Comparison of ENCODE assay signal across 10 cellular contexts in the genomic region with DNA sequence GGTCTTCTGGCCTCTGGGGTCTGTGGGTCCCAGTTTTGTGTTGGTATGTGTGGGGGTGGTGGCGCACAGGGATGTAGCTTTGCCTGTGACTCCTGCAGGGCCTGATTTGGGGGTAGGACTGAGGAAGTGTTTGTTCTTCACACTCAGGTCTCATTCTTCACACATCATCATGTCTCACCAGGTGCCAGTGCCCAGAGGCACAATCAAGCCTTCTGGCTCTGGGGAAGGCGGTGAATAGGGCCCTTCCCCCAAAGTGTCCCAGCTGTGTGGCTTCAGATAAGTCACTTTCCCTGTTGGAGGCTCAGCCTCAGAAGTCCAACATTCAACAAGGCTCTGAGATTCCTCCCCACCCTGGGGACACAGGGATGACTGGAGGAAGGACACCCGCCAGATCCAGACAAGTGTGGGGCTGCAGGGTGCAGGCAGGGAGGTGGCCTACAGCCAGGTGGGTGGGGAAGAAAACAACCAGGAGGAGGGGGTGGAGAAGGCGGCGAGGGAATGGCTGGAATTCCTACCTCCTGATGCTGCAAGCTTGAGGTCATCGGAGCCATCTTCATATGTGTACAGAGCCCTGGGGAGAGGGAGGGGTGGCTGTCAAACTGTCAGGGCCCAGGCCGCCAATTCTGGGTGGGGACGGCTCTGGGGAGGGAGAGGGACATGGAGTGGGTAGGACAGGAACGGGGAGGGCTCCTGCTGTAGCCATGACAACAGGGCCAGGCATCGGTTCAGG. TPM values are rescaled to one million over a fixed set of nuclear protein-coding genes. Genes with fewer than 3 reads are reported as not detected.
DNase-seq lines count a peak whose midpoint lies in the region; ATAC-seq and TF ChIP-seq lines count a peak whose summit lies in the region.
"Had no signal": no experiment of that assay in that cellular context is flagged by ENCODE, and none has a peak within 500 bp of the region (broad histone marks: within the 10 kb centered on the region; RNA-seq: fewer than 3 reads in every experiment).

No MANE protein-coding gene starts in this region.

- no peak for TF ChIP-seq POLR2A in spleen (IDR thresholded peaks at IDR 0.05)

- no peak overlapping the region for H3K4me3 Mint-ChIP-seq in MCF 10A (ENCODE audit: unreplicated experiment)
- H3K4me3 Mint-ChIP-seq in type B pancreatic cell: peak overlapping the region; percentile 74
- H3K4me3 Mint-ChIP-seq: activated CD4-positive, alpha-beta memory T cell treated with anti-CD3 and anti-CD28 coated beads for 36 hours had no signal

- H2AFZ ChIP-seq in mammary epithelial cell (ENCODE audit: low read depth, low read length): no peak overlapping the region

- peaks cover 32% of the 10 kb centered on the region for H3K36me3 Mint-ChIP-seq in MCF 10A (ENCODE audit: insufficient read depth, unreplicated experiment)
- peaks cover 34% of the 10 kb centered on the region for H3K36me3 Mint-ChIP-seq in type B pancreatic cell
- H3K36me3 Mint-ChIP-seq: activated CD4-positive, alpha-beta memory T cell treated with anti-CD3 and anti-CD28 coated beads for 36 hours had no signal

- H3K27me3 ChIP-seq in mammary epithelial cell (ENCODE audit: insufficient read depth, low read length): no peaks in the 10 kb centered on the region
- peaks cover 0 to 20% (median 10%) of the 10 kb centered on the region in 7 donors for H3K27me3 ChIP-seq in spleen (replicated peaks in 1 of 7)

- CTCF ChIA-PET in MCF 10A (lab: Yijun Ruan, JAX): interaction anchor here (1.5 to 5.9 kb wide), 2 partner anchors 13 to 30 kb away, joined by 4 to 65 read pairs; partner anchors contain the start of gene PDLIM7
- CTCF ChIA-PET in mammary epithelial cell (lab: Charles Lee; ENCODE audit: low non-redundant PET): interaction anchor here (0.5 kb wide), 1 partner anchor 34 kb away, joined by 3 read pairs; no protein-coding TSS in a partner anchor

- BruUV-seq in MCF 10A (replicated peaks; lab: Mats Ljungman, UMichigan) (no TSS peak), mammary epithelial cell (replicated peaks; lab: Mats Ljungman, UMichigan) (no TSS peak)

- H3K27ac ChIP-seq in mammary epithelial cell (ENCODE audit: insufficient read depth, low read depth, low read length) (no peak overlapping the region), spleen (no peak overlapping the region)

- ATAC-seq in HG03469 (IDR thresholded peaks at IDR 0.05; ENCODE audit: unreplicated experiment): no peak

- H3K9ac ChIP-seq in mammary epithelial cell (ENCODE audit: insufficient read depth, low read length): no peak overlapping the region

- peak overlapping the region; percentile 67 for H3K27ac Mint-ChIP-seq in MCF 10A (ENCODE audit: low read depth, unreplicated experiment)
- H3K27ac Mint-ChIP-seq in type B pancreatic cell: peak overlapping the region; percentile 90
- H3K27ac Mint-ChIP-seq: activated CD4-positive, alpha-beta memory T cell treated with anti-CD3 and anti-CD28 coated beads for 36 hours had no signal

- peaks cover 2% of the 10 kb centered on the region for H3K36me3 ChIP-seq in mammary epithelial cell (ENCODE audit: insufficient read depth, low read length)
- H3K36me3 ChIP-seq in spleen: peaks cover 0 to 31% (median 8%) of the 10 kb centered on the region in 6 donors

- no peaks in the 10 kb centered on the region for H4K20me1 ChIP-seq in mammary epithelial cell (ENCODE audit: insufficient read depth, low read length)

- H3K27me3 Mint-ChIP-seq in MCF 10A (ENCODE audit: insufficient read depth, unreplicated experiment) (no peaks in the 10 kb centered on the region), type B pancreatic cell (no peaks in the 10 kb centered on the region)
- H3K27me3 Mint-ChIP-seq: activated CD4-positive, alpha-beta memory T cell treated with anti-CD3 and anti-CD28 coated beads for 36 hours had no signal

- in situ Hi-C loops in mammary epithelial cell (cut with MboI; ENCODE audit: low sequenced_read_pairs in 2 of 2): no loop called here

- intact Hi-C loops in MCF 10A (cut with micrococcal nuclease) (no loop called here), mammary epithelial cell (cut with micrococcal nuclease) (loop anchor here (1.0 kb wide), 1 partner anchor 11 kb away; no protein-coding TSS in a partner anchor), spleen (cut with DNase I; ENCODE audit: low total_unique reads) (no loop called here)

- H3K9me3 ChIP-seq in mammary epithelial cell (replicated peaks; ENCODE audit: insufficient read depth, low read length) (no peaks in the 10 kb centered on the region), spleen (peaks cover 0 to 5% (median 0%) of the 10 kb centered on the region in 8 donors)

- POLR2A ChIA-PET in MCF 10A (lab: Yijun Ruan, JAX): interaction anchor here (0.6 to 1.0 kb wide), 2 partner anchors 20 to 29 kb away, joined by 3 read pairs; partner anchors contain the start of gene PDLIM7

- H3K79me2 ChIP-seq in mammary epithelial cell (ENCODE audit: insufficient read depth, low read length): peaks cover 19% of the 10 kb centered on the region

- no peak overlapping the region for H3K4me2 ChIP-seq in mammary epithelial cell (ENCODE audit: insufficient read depth, low read depth, low read length)

- no peaks in the 10 kb centered on the region for H3K9me3 Mint-ChIP-seq in MCF 10A (ENCODE audit: unreplicated experiment)
- no peaks in the 10 kb centered on the region for H3K9me3 Mint-ChIP-seq in type B pancreatic cell
- H3K9me3 Mint-ChIP-seq: activated CD4-positive, alpha-beta memory T cell treated with anti-CD3 and anti-CD28 coated beads for 36 hours had no signal

- TF ChIP-seq CTCF in MCF 10A (IDR thresholded peaks at IDR 0.05; ENCODE audit: unreplicated experiment) (no peak), mammary epithelial cell (conservative IDR thresholded peaks at IDR 0.05 in 1 of 2, IDR thresholded peaks at IDR 0.05 in 1 of 2; ENCODE audit: extremely low read depth in 1 of 2, insufficient read depth in 1 of 2, low read depth in 1 of 2, low read length in 2 of 2) (no peak), cardiac fibroblast (IDR thresholded peaks at IDR 0.05; ENCODE audit: low read depth, low read length) (no peak), type B pancreatic cell (conservative IDR thresholded peaks at IDR 0.05) (no peak), spleen (IDR thresholded peaks at IDR 0.05 in 8 of 11, conservative IDR thresholded peaks at IDR 0.05 in 3 of 11) (no peak)

- H3K4me3 ChIP-seq in mammary epithelial cell (replicated peaks in 1 of 3; ENCODE audit: insufficient read depth in 1 of 3, low read depth in 2 of 3, low read length in 3 of 3) (no peak overlapping the region), cardiac fibroblast (replicated peaks in 1 of 2; ENCODE audit: low read depth in 2 of 2, low read length in 2 of 2) (no peak overlapping the region), spleen (no peak overlapping the region)

- no peak for DNase-seq in MCF 10A (ENCODE audit: unreplicated experiment)
- DNase-seq in mammary epithelial cell: no peak
- DNase-seq in cardiac fibroblast (ENCODE audit: low read depth in 2 of 2): peak; percentile 37 to 45
- DNase-seq in iris pigment epithelial cell (ENCODE audit: low read depth): peak; percentile 85
- DNase-seq in type B pancreatic cell (ENCODE audit: extremely low spot score, unreplicated experiment): no peak
- DNase-seq in spleen: no peak
- no peak for DNase-seq in DMS79 (lab: John Stamatoyannopoulos, UW)
- DNase-seq: activated CD4-positive, alpha-beta memory T cell treated with anti-CD3 and anti-CD28 coated beads for 36 hours; amniotic stem cell had no signal

- H3K4me1 ChIP-seq in mammary epithelial cell (ENCODE audit: insufficient read depth, low read length): peaks cover 38% of the 10 kb centered on the region
- H3K4me1 ChIP-seq in spleen: peaks cover 4 to 45% (median 19%) of the 10 kb centered on the region in 6 donors

- dilution Hi-C loops in mammary epithelial cell (cut with HindIII; ENCODE audit: low sequenced_read_pairs): loop anchor here (5.0 kb wide), 1 partner anchor 44 kb away; no protein-coding TSS in a partner anchor

- H3K4me1 Mint-ChIP-seq in MCF 10A (ENCODE audit: insufficient read depth, unreplicated experiment) (peaks cover 31% of the 10 kb centered on the region), type B pancreatic cell (ENCODE audit: unreplicated experiment) (peaks cover 16% of the 10 kb centered on the region)

- WGBS in mammary epithelial cell (ENCODE audit: low coverage, missing lambda C conversion rate): 61% methylated on average over 5 of the region's 10 CpGs
- 80 to 86% (median 82%) methylated on average over 8 to 10 of the region's 10 CpGs for WGBS in spleen, 5 donors

RNA-seq across cellular contexts. Expression of gene DBN1, which starts 4.9 kb away (rescaled TPM):
- total RNA-seq in MCF 10A (2022) (149 and 165 TPM in 2 replicates), mammary epithelial cell (100 to 1,000 TPM in 1 of 2 donors, 10 to 100 TPM in 1; 80.3 to 107 TPM), type B pancreatic cell (ENCODE audit: low replicate concordance) (200 and 269 TPM in 2 replicates), spleen (10 to 100 TPM; 13.0 to 26.5 (median 17.6) TPM)
- polyA plus RNA-seq in mammary epithelial cell (35.0 TPM), spleen (10 to 100 TPM in 1 of 3 donors, 1 to 10 TPM in 2; 6.8 to 16.3 (median 7.6) TPM)
- 42.0 TPM for polyA minus RNA-seq in mammary epithelial cell

RNA-seq across cellular contexts. Expression of gene PRR7, which starts 21.9 kb away (rescaled TPM):
- total RNA-seq in MCF 10A (2022) (15.0 and 23.2 TPM in 2 replicates), mammary epithelial cell (10 to 100 TPM; 13.9 to 23.3 TPM), type B pancreatic cell (ENCODE audit: low replicate concordance) (5.9 and 8.8 TPM in 2 replicates), spleen (1 to 10 TPM in 6 of 7 donors, not detected in 1; 2.6 to 5.3 (median 4.7) TPM)
- polyA plus RNA-seq in mammary epithelial cell (14.2 TPM), spleen (1 to 10 TPM; 1.7 to 5.7 (median 3.9) TPM)
- polyA minus RNA-seq in mammary epithelial cell: 1.2 TPM

RNA-seq across cellular contexts. Expression of gene PDLIM7, which starts 28.9 kb away (rescaled TPM):
- 164 and 257 TPM in 2 replicates for total RNA-seq in MCF 10A (2022)
- 100 to 1,000 TPM; 235 to 259 TPM for total RNA-seq in mammary epithelial cell
- 103 TPM for polyA plus RNA-seq in mammary epithelial cell
- 95.3 TPM for polyA minus RNA-seq in mammary epithelial cell
- total RNA-seq in type B pancreatic cell (ENCODE audit: low replicate concordance): 66.5 and 187 TPM in 2 replicates
- total RNA-seq in spleen: 100 to 1,000 TPM in 3 of 7 donors, 10 to 100 TPM in 4; 44.8 to 220 (median 86.4) TPM
- 100 to 1,000 TPM in 1 of 3 donors, 10 to 100 TPM in 2; 42.5 to 125 (median 59.2) TPM for polyA plus RNA-seq in spleen

RNA-seq across cellular contexts. Expression of gene DOK3, which starts 41.1 kb away (rescaled TPM):
- total RNA-seq in MCF 10A (2022) (5.4 and 6.0 TPM in 2 replicates), mammary epithelial cell (1 to 10 TPM; 4.3 to 4.7 TPM), type B pancreatic cell (ENCODE audit: low replicate concordance) (6.2 and 6.9 TPM in 2 replicates), spleen (100 to 1,000 TPM; 111 to 231 (median 149) TPM)
- polyA plus RNA-seq in mammary epithelial cell (1.7 TPM), spleen (100 to 1,000 TPM in 1 of 3 donors, 10 to 100 TPM in 2; 69.9 to 144 (median 98.4) TPM)
- 2.4 TPM for polyA minus RNA-seq in mammary epithelial cell

RNA-seq across cellular contexts. Expression of gene GRK6, which starts 42.0 kb away (rescaled TPM):
- total RNA-seq in MCF 10A (2022): 45.2 and 52.0 TPM in 2 replicates
- total RNA-seq in mammary epithelial cell: 10 to 100 TPM; 25.8 to 39.1 TPM
- polyA plus RNA-seq in mammary epithelial cell: 28.7 TPM
- 11.4 TPM for polyA minus RNA-seq in mammary epithelial cell
- total RNA-seq in type B pancreatic cell (ENCODE audit: low replicate concordance): 46.1 and 47.3 TPM in 2 replicates
- total RNA-seq in spleen: 100 to 1,000 TPM; 114 to 170 (median 149) TPM
- 10 to 100 TPM; 45.7 to 75.9 (median 55.3) TPM for polyA plus RNA-seq in spleen

Comparison
In these comparisons a context has a peak if more than half of its experiments do, and no peak if none do; other contexts are left out.
1. DNase-seq: peak in cardiac fibroblast (2 of 2) and iris pigment epithelial cell (single experiment); none in MCF 10A (single experiment), mammary epithelial cell (single experiment), type B pancreatic cell (single experiment), spleen (single experiment) and DMS79 (single experiment).